In the genomic region with DNA sequence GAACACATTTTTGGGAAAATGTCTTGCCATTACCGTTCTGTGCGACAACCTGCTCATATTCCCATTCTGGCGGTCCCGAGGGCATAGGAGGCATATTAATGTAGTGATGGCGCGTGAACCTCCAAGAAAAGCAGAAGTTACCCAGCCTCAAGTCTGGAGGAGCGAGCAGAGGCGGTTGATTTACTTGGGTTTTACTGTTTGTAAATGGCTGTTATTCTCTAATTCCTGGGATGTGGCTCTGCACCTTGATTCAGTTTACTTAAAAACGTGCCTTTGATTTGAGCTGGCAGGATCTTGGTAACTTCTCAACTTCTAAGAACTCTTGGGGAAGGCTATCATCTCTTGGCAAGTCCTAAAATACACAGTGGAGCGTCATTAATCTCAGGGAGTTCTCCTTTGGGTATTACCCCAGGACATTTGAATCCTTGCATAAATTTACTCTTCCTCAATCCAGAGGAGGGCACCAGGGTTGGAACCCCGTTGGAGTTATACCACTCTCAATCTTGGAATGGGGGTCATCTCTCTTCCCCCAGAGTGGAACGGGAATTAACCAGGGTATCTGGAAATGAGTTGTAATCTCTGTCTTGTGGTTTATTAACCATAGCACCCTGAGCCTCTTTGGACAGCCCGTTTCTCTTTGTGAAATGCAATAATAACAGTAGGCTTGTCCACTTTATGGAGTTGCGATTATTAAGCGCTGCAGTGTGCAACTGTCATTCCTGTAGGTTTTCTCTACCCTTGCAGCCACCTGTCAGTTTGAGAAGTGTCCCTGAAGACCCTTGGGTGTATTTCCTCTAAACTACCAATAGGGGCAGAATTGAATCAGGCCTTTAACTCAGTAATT, we compare ENCODE assay signal across 8 cellular contexts. TPM values are rescaled to one million over a fixed set of nuclear protein-coding genes. Genes with fewer than 3 reads are reported as not detected.
DNase-seq lines count a peak whose midpoint lies in the region; ATAC-seq and TF ChIP-seq lines count a peak whose summit lies in the region.

No MANE protein-coding gene starts in this region.

- peak overlapping the region; percentile 77 for H3K27ac ChIP-seq in RWPE2 (ENCODE audit: poor library complexity, severe bottlenecking)
- peak overlapping the region in 25 of 59 donors; percentile 16 to 75 (median 36) for H3K27ac ChIP-seq in dorsolateral prefrontal cortex

- no peak for DNase-seq in CD14-positive monocyte (ENCODE audit: low spot score)
- DNase-seq in KG1 (lab: John Stamatoyannopoulos, UW), result peak; percentile 46
- no peak for DNase-seq in RWPE2 (ENCODE audit: low spot score)
- no peak for DNase-seq in dorsolateral prefrontal cortex
- no peak for DNase-seq in mucosa of descending colon
- no peak for DNase-seq in stimulated activated CD4-positive, alpha-beta T cell treated with anti-CD3 and anti-CD28 coated beads, Interleukin-2, amount 100 ng/mL, for 48 hours
- DNase-seq in activated CD4-positive, CD25-positive, alpha-beta regulatory T cell treated with anti-CD3 and anti-CD28 coated beads, Interleukin-2, amount 50 U/mL, for 72 hours, result no peak

- TF ChIP-seq CTCF in CD14-positive monocyte (IDR thresholded peaks at IDR 0.05) (peak; percentile 96), RWPE2 (IDR thresholded peaks at IDR 0.05; ENCODE audit: poor library complexity, severe bottlenecking) (peak; percentile 81), dorsolateral prefrontal cortex (IDR thresholded peaks at IDR 0.05 in 54 of 56, conservative IDR thresholded peaks at IDR 0.05 in 2 of 56; ENCODE audit: low read depth in 1 of 56, partially characterized antibody in 56 of 56) (peak; percentile 26 to 75 (median 60)), mucosa of descending colon (IDR thresholded peaks at IDR 0.05) (peak; percentile 66)

- H3K36me3 ChIP-seq in RWPE2 (ENCODE audit: low read depth), result peaks cover 11% of the 10 kb centered on the region; the same call in 1 of the 2 replicates
- no peaks in the 10 kb centered on the region for H3K36me3 ChIP-seq in mucosa of descending colon (ENCODE audit: low read depth)

- peak overlapping the region; percentile 98 to 99 for H3K4me3 Mint-ChIP-seq in CD14-positive monocyte

- peaks cover 9% of the 10 kb centered on the region for H3K4me1 ChIP-seq in RWPE2 (ENCODE audit: insufficient read depth, poor library complexity, severe bottlenecking)
- H3K4me1 ChIP-seq in mucosa of descending colon (ENCODE audit: low read depth), result peaks cover 20% of the 10 kb centered on the region

- H3K27me3 ChIP-seq in RWPE2 (ENCODE audit: insufficient read depth, poor library complexity, severe bottlenecking) (no peaks in the 10 kb centered on the region), dorsolateral prefrontal cortex (peaks cover 0 to 46% (median 19%) of the 10 kb centered on the region in 45 donors)

- H3K4me3 ChIP-seq in RWPE2 (ENCODE audit: severe bottlenecking) (peak overlapping the region; percentile 54), dorsolateral prefrontal cortex (peak overlapping the region; percentile 38 to 85 (median 67)), mucosa of descending colon (peak overlapping the region; percentile 56)

- peaks cover 18 to 24% of the 10 kb centered on the region in 2 donors for H3K36me3 Mint-ChIP-seq in CD14-positive monocyte

- no peaks in the 10 kb centered on the region for H3K9me3 ChIP-seq in RWPE2 (ENCODE audit: severe bottlenecking)
- H3K9me3 ChIP-seq in mucosa of descending colon, result no peaks in the 10 kb centered on the region

- no peaks in the 10 kb centered on the region for H3K27me3 Mint-ChIP-seq in CD14-positive monocyte (ENCODE audit: low read depth in 3 of 3)

- ATAC-seq in GM18499 (IDR thresholded peaks at IDR 0.05; ENCODE audit: insufficient read depth, unreplicated experiment), result peak; percentile 26
- ATAC-seq in RWPE2 (ENCODE audit: low read depth), result no peak
- ATAC-seq in mucosa of descending colon, result peak; percentile 28

- peaks cover 0 to 4% (median 0%) of the 10 kb centered on the region in 7 donors for H3K9me3 Mint-ChIP-seq in CD14-positive monocyte

- H3K27ac Mint-ChIP-seq in CD14-positive monocyte, result peak overlapping the region; percentile 95 to 98 (median 97)

- intact Hi-C loops in CD14-positive monocyte (cut with micrococcal nuclease) (loop anchor here (1.0 to 5.0 kb wide), 4 partner anchors 8 to 119 kb away; no protein-coding TSS in a partner anchor), dorsolateral prefrontal cortex (cut with DNase I) (no loop called here), mucosa of descending colon (cut with DNase I, micrococcal nuclease) (no loop called here)

- H3K4me1 Mint-ChIP-seq in CD14-positive monocyte, result peaks cover 66% of the 10 kb centered on the region

RNA-seq across cellular contexts. Expression of a gene that starts 2.1 kb away (rescaled TPM):
- 10 to 100 TPM; 20.3 to 29.8 TPM for polyA plus RNA-seq in CD14-positive monocyte
- total RNA-seq in dorsolateral prefrontal cortex, result 10 to 100 TPM in 18 of 120 experiments, 1 to 10 TPM in 102; 1.2 to 37.2 (median 5.9) TPM
- total RNA-seq in mucosa of descending colon, result 100 to 1,000 TPM; 181 to 317 (median 281) TPM

Comparison
In these comparisons a context has a peak if more than half of its experiments do, and no peak if none do; other contexts are left out.
1. RNA of a gene that starts 2.1 kb away (total RNA-seq): 181 to 317 TPM in mucosa of descending colon; 1.2 to 37.2 TPM in dorsolateral prefrontal cortex; every median in the first group is over 4 times any median in the second.
2. intact Hi-C loops: an anchor here in CD14-positive monocyte (1.0 to 5.0 kb wide); none called in dorsolateral prefrontal cortex and mucosa of descending colon.
3. Peak in every context shown above with its lines, with median percentiles within 50 percentile points of each other: CTCF ChIP-seq and H3K4me3 ChIP-seq.